In the genomic region with DNA sequence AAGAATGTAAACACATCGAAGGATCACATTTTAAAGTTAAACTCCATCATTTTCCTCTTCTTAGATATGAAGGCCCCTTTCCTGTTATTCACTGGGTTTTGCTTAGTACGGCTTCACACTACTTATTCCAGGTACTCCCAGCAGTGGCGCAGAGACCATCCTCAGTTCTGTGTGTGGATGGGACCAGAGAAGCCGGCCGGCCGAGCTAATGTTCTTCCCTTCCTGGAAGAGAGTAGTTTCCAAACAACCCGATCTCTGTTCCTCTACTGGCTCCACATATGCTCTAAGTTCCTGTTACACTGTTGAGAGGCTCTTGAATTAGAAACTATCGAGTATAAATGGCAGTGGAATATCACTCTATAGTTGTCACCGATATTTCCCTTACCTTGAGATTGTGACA, we compare ENCODE assay signal across 1 cellular context.
TF ChIP-seq lines count a peak whose summit lies in the region.

No MANE protein-coding gene starts in this region.

TF ChIP-seq in HCT116, 20 proteins besides CTCF, POLR2A, EP300 and RAD21 (continued from another document):
- TF ChIP-seq, protein P1, sequence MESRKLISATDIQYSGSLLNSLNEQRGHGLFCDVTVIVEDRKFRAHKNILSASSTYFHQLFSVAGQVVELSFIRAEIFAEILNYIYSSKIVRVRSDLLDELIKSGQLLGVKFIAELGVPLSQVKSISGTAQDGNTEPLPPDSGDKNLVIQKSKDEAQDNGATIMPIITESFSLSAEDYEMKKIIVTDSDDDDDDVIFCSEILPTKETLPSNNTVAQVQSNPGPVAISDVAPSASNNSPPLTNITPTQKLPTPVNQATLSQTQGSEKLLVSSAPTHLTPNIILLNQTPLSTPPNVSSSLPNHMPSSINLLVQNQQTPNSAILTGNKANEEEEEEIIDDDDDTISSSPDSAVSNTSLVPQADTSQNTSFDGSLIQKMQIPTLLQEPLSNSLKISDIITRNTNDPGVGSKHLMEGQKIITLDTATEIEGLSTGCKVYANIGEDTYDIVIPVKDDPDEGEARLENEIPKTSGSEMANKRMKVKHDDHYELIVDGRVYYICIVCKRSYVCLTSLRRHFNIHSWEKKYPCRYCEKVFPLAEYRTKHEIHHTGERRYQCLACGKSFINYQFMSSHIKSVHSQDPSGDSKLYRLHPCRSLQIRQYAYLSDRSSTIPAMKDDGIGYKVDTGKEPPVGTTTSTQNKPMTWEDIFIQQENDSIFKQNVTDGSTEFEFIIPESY (IDR thresholded peaks at IDR 0.05; ENCODE audit: extremely low read depth, insufficient replicate concordance, low read length): no peak
- TF ChIP-seq TCF7L2 (IDR thresholded peaks at IDR 0.05; ENCODE audit: borderline replicate concordance, extremely low read depth, insufficient read depth, insufficient read length): no peak
- TF ChIP-seq ZNF274 (IDR thresholded peaks at IDR 0.05; ENCODE audit: low read depth, low read length): no peak
- TF ChIP-seq FOSL1 (IDR thresholded peaks at IDR 0.05; ENCODE audit: low read depth): no peak
- no peak for TF ChIP-seq ZFX (IDR thresholded peaks at IDR 0.05)
- TF ChIP-seq YY1 (IDR thresholded peaks at IDR 0.05; ENCODE audit: extremely low read depth, insufficient replicate concordance, low read depth, low read length): no peak
